17 cellular contexts compared by ENCODE assay signal in the genomic region with DNA sequence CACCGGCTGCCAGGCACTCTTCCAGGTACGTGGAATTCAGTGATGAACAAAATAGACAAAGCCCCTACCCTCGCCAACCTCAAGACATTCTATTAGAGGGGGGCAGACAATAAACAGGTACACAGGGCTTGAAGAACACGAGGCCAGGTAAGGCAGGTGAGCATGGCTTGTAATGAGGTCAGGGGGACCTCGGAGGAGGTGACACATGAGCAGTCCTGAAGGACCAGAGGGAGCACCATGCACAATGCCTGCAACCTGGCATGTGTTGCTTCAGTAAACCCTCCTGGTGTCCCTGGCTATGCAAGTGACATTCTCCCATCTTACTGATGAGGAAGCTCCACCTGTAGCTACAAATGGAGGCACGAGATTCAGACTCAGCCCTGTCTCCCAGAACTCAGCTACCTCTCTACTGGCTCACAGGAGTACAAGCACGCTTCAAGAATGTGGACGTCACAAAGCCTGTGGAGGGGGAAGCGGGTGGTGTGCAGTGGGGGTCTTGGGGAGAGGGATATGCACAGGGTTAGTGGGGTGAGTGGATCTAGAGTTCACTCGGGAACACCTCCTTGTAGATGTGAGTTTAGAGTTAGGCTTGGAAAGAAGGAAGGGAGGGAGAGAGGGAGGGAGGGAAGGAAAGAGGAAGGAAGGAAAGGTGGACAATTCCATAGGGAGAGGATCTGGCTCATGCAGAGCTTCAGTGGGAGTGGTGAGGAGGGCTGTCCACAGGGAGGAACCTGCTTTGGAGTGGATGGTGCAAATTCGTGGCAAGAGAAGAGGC. TPM values are rescaled to one million over a fixed set of nuclear protein-coding genes. Genes with fewer than 3 reads are reported as not detected.
DNase-seq lines count a peak whose midpoint lies in the region; TF ChIP-seq lines count a peak whose summit lies in the region.
"Had no signal": no experiment of that assay in that cellular context is flagged by ENCODE, and none has a peak within 500 bp of the region (broad histone marks: within the 10 kb centered on the region; RNA-seq: fewer than 3 reads in every experiment).

No MANE protein-coding gene starts in this region.

- TF ChIP-seq CTCF in VCaP (conservative IDR thresholded peaks at IDR 0.05), result no peak
- no peak for TF ChIP-seq CTCF in type B pancreatic cell (conservative IDR thresholded peaks at IDR 0.05)

- no peaks in the 10 kb centered on the region for H3K4me1 ChIP-seq in SJCRH30

- CTCF ChIA-PET in activated naive CD4-positive, alpha-beta T cell treated with anti-CD3 and anti-CD28 coated beads, Interleukin-2, amount 10 ng/mL, durations not matched to agents 7 days and 5 days (lab: Charles Lee), result interaction anchor here (1.1 to 4.2 kb wide), 6 partner anchors 9 to 237 kb away, joined by 3 to 21 read pairs (median 12); a partner anchor contains a TSS

- H3K4me3 ChIP-seq in SJCRH30, result no peak overlapping the region
- H3K4me3 ChIP-seq: dorsolateral prefrontal cortex, heart left ventricle had no signal

- no peaks in the 10 kb centered on the region for H3K9me3 ChIP-seq in SJCRH30 (replicated peaks)
- H3K9me3 ChIP-seq: heart left ventricle had no signal

- H3K36me3 ChIP-seq in SJCRH30, result no peaks in the 10 kb centered on the region
- H3K36me3 ChIP-seq: heart left ventricle had no signal

- peaks cover 22% of the 10 kb centered on the region for H3K36me3 Mint-ChIP-seq in activated naive CD4-positive, alpha-beta T cell treated with anti-CD3 and anti-CD28 coated beads, Interleukin-2, amount 10 ng/mL, durations not matched to agents 7 days and 5 days
- H3K36me3 Mint-ChIP-seq in immature natural killer cell (peaks cover 0 to 4% (median 0%) of the 10 kb centered on the region in 3 donors), type B pancreatic cell (no peaks in the 10 kb centered on the region)

- peaks cover 90% of the 10 kb centered on the region for H3K4me1 Mint-ChIP-seq in activated naive CD4-positive, alpha-beta T cell treated with anti-CD3 and anti-CD28 coated beads, Interleukin-2, amount 10 ng/mL, durations not matched to agents 7 days and 5 days
- H3K4me1 Mint-ChIP-seq in immature natural killer cell (peaks cover 95 to 99% of the 10 kb centered on the region in 2 donors), type B pancreatic cell (ENCODE audit: unreplicated experiment) (peaks cover 27% of the 10 kb centered on the region)

- peak overlapping the region; percentile 82; the same call in 1 of the 2 replicates for H3K27ac ChIP-seq in VCaP
- no peak overlapping the region for H3K27ac ChIP-seq in SJCRH30

- H3K27me3 Mint-ChIP-seq in activated naive CD4-positive, alpha-beta T cell treated with anti-CD3 and anti-CD28 coated beads, Interleukin-2, amount 10 ng/mL, durations not matched to agents 7 days and 5 days, result no peaks in the 10 kb centered on the region
- peaks cover 6 to 21% (median 18%) of the 10 kb centered on the region in 3 donors for H3K27me3 Mint-ChIP-seq in immature natural killer cell (ENCODE audit: low read depth in 3 of 3)
- peaks cover 8% of the 10 kb centered on the region for H3K27me3 Mint-ChIP-seq in type B pancreatic cell

- H3K4me3 Mint-ChIP-seq in activated naive CD4-positive, alpha-beta T cell treated with anti-CD3 and anti-CD28 coated beads, Interleukin-2, amount 10 ng/mL, durations not matched to agents 7 days and 5 days, result peak overlapping the region; percentile 16
- H3K4me3 Mint-ChIP-seq in immature natural killer cell (peak overlapping the region; percentile 26 to 91 (median 72)), type B pancreatic cell (no peak overlapping the region)
- H3K4me3 Mint-ChIP-seq: neural crest cell had no signal

- no peak for DNase-seq in activated naive CD4-positive, alpha-beta T cell treated with anti-CD3 and anti-CD28 coated beads, Interleukin-2, amount 10 ng/mL, durations not matched to agents 7 days and 5 days
- DNase-seq in activated naive CD4-positive, alpha-beta T cell (lab: John Stamatoyannopoulos, UW), result no peak
- DNase-seq in immature natural killer cell, result no peak
- DNase-seq in type B pancreatic cell (ENCODE audit: extremely low spot score, unreplicated experiment), result no peak
- DNase-seq in NCI-H748 treated with DMSO at 0.1 percent for 48 hours (lab: John Stamatoyannopoulos, UW), result no peak
- no peak for DNase-seq in SJCRH30
- no peak for DNase-seq in epidermal melanocyte (ENCODE audit: insufficient read length, low spot score)
- DNase-seq: DMS153, dorsolateral prefrontal cortex, heart left ventricle, NCI-H2029 treated with DMSO at 0.1 percent for 48 hours, NCI-H510A treated with DMSO at 0.1 percent for 48 hours, retina had no signal

- peak overlapping the region; percentile 72 for H3K27ac Mint-ChIP-seq in activated naive CD4-positive, alpha-beta T cell treated with anti-CD3 and anti-CD28 coated beads, Interleukin-2, amount 10 ng/mL, durations not matched to agents 7 days and 5 days
- peak overlapping the region; percentile 91 to 100 (median 99) for H3K27ac Mint-ChIP-seq in immature natural killer cell
- peak overlapping the region; percentile 16 for H3K27ac Mint-ChIP-seq in type B pancreatic cell

- no peaks in the 10 kb centered on the region for H3K9me3 Mint-ChIP-seq in activated naive CD4-positive, alpha-beta T cell treated with anti-CD3 and anti-CD28 coated beads, Interleukin-2, amount 10 ng/mL, durations not matched to agents 7 days and 5 days
- no peaks in the 10 kb centered on the region for H3K9me3 Mint-ChIP-seq in immature natural killer cell
- no peaks in the 10 kb centered on the region for H3K9me3 Mint-ChIP-seq in type B pancreatic cell
- H3K9me3 Mint-ChIP-seq: activated naive CD4-positive, alpha-beta T cell treated with anti-CD3 and anti-CD28 coated beads, Interleukin-2, amount 50 U/mL, for 72 hours; neural crest cell had no signal

- H3K27me3 ChIP-seq in SJCRH30, result no peaks in the 10 kb centered on the region
- H3K27me3 ChIP-seq: dorsolateral prefrontal cortex, heart left ventricle had no signal

RNA-seq across cellular contexts. Expression of a gene that starts 7.6 kb away (rescaled TPM):
- 10 to 100 TPM; 35.2 to 52.1 (median 38.4) TPM for polyA plus RNA-seq in immature natural killer cell
- total RNA-seq in type B pancreatic cell (ENCODE audit: low replicate concordance), result 29.4 and 67.6 TPM in 2 replicates
- total RNA-seq in SJCRH30 (2014; rRNA removed; shearing (Covaris generic)), result 0.08 and 0.23 TPM in 2 replicates
- total RNA-seq: SK-MEL-5 had no signal

Comparison
In these comparisons a context has a peak if more than half of its experiments do, and no peak if none do; other contexts are left out.
1. H3K27ac Mint-ChIP-seq: peak in every context shown above with its lines; median percentile 99 in immature natural killer cell; 72 in activated naive CD4-positive, alpha-beta T cell treated with anti-CD3 and anti-CD28 coated beads, Interleukin-2, amount 10 ng/mL, durations not matched to agents 7 days and 5 days; 16 in type B pancreatic cell.
2. RNA of a gene that starts 7.6 kb away (total RNA-seq): 29.4 to 67.6 TPM in type B pancreatic cell; 0.08 to 0.23 TPM in SJCRH30; every median in the first group is over 10 times any median in the second.